8 cellular contexts compared by ENCODE assay signal in genomic region chr1:155245163-155245524, GRCh38. TPM values are rescaled to one million over a fixed set of nuclear protein-coding genes. Genes with fewer than 3 reads are reported as not detected.
DNase-seq lines count a peak whose midpoint lies in the region; ATAC-seq and TF ChIP-seq lines count a peak whose summit lies in the region.

No MANE protein-coding gene starts in this region.

- H3K27me3 ChIP-seq in CD8-positive, alpha-beta T cell (ENCODE audit: insufficient read depth, low read length), result no peaks in the 10 kb centered on the region
- no peaks in the 10 kb centered on the region for H3K27me3 ChIP-seq in endocrine pancreas (ENCODE audit: control insufficient read depth, insufficient read depth, low read length)
- H3K27me3 ChIP-seq in neutrophil, result no peaks in the 10 kb centered on the region

- H3K9ac ChIP-seq in endocrine pancreas (ENCODE audit: control insufficient read depth, insufficient read depth, low read length), result peak overlapping the region; percentile 45

- H3K9me3 ChIP-seq in CD8-positive, alpha-beta T cell (ENCODE audit: low read length), result no peaks in the 10 kb centered on the region
- H3K9me3 ChIP-seq in endocrine pancreas (ENCODE audit: control insufficient read depth, low read length) (no peaks in the 10 kb centered on the region), neutrophil (no peaks in the 10 kb centered on the region)

- peak overlapping the region; percentile 88 for H3K4me3 Mint-ChIP-seq in CD8-positive, alpha-beta T cell

- no peaks in the 10 kb centered on the region for H3K36me3 ChIP-seq in CD8-positive, alpha-beta T cell (ENCODE audit: insufficient read depth, low read length)
- H3K36me3 ChIP-seq in endocrine pancreas (ENCODE audit: control insufficient read depth, insufficient read depth, low read length) (peaks cover 2% of the 10 kb centered on the region), neutrophil (peaks cover under 1% of the 10 kb centered on the region)

- TF ChIP-seq POLR2A in NB4 (IDR thresholded peaks at IDR 0.05; ENCODE audit: extremely low read depth, insufficient read length), result no peak

- peak overlapping the region; percentile 97 for H3K27ac Mint-ChIP-seq in CD8-positive, alpha-beta T cell

- H3K4me3 ChIP-seq in CD8-positive, alpha-beta T cell (ENCODE audit: low read depth, low read length), result peak overlapping the region; percentile 59
- H3K4me3 ChIP-seq in NB4 (ENCODE audit: low read depth, low read length) (peak overlapping the region; percentile 47), endocrine pancreas (ENCODE audit: control insufficient read depth, insufficient read depth, low read length) (peak overlapping the region; percentile 45), neutrophil (ENCODE audit: low read depth in 1 of 2, low read length in 1 of 2) (peak overlapping the region; percentile 92 to 95)

- no peak for TF ChIP-seq CTCF in CD8-positive, alpha-beta T cell (IDR thresholded peaks at IDR 0.05)
- TF ChIP-seq CTCF in NB4 (IDR thresholded peaks at IDR 0.05; ENCODE audit: low read depth, low read length) (no peak), neutrophil (IDR thresholded peaks at IDR 0.05) (no peak)

- H3K27me3 Mint-ChIP-seq in CD8-positive, alpha-beta T cell (ENCODE audit: low read depth), result peaks cover 2% of the 10 kb centered on the region

- H3K9me3 Mint-ChIP-seq in CD8-positive, alpha-beta T cell, result no peaks in the 10 kb centered on the region

- H3K4me1 ChIP-seq in CD8-positive, alpha-beta T cell (ENCODE audit: insufficient read depth, low read length), result peaks cover 35% of the 10 kb centered on the region
- H3K4me1 ChIP-seq in endocrine pancreas (ENCODE audit: control insufficient read depth, insufficient read depth, low read length), result no peaks in the 10 kb centered on the region
- H3K4me1 ChIP-seq in neutrophil (ENCODE audit: control insufficient read depth in 1 of 2, insufficient read depth in 1 of 2, low read depth in 1 of 2, low read length in 1 of 2), result peaks cover 47 to 52% of the 10 kb centered on the region in 2 experiments

- POLR2A ChIA-PET in CD8-positive, alpha-beta T cell (lab: Charles Lee), result interaction anchor here (0.8 to 2.7 kb wide), 9 partner anchors 10 to 270 kb away, joined by 3 to 18 read pairs (median 3); partner anchors contain the start of genes ENTREP3, FDPS and SCAMP3

- CTCF ChIA-PET in CD8-positive, alpha-beta T cell (lab: Charles Lee), result interaction anchor here (0.7 to 4.2 kb wide), 3 partner anchors 38 to 347 kb away, joined by 3 to 25 read pairs (median 3); partner anchors contain the start of genes MTX1 and THBS3

- intact Hi-C loops in CD8-positive, alpha-beta T cell (cut with DNase I, micrococcal nuclease), result loop anchor here in 1 of 2 experiments (2.0 kb wide), 1 partner anchor 38 kb away; the partner anchor contains the start of gene THBS3

- H3K27ac ChIP-seq in CD8-positive, alpha-beta T cell (ENCODE audit: low read depth, low read length), result peak overlapping the region; percentile 71
- H3K27ac ChIP-seq in neutrophil, result peak overlapping the region; percentile 86

- ATAC-seq in CD8-positive, alpha-beta T cell, result no peak
- ATAC-seq in HG02642 (IDR thresholded peaks at IDR 0.05; ENCODE audit: poor library complexity, unreplicated experiment), result no peak

- H3K36me3 Mint-ChIP-seq in CD8-positive, alpha-beta T cell, result peaks cover 2% of the 10 kb centered on the region

- DNase-seq in CD8-positive, alpha-beta T cell, result no peak
- DNase-seq in NB4 (ENCODE audit: low read depth) (no peak), dedifferentiated amniotic fluid mesenchymal stem cell (ENCODE audit: extremely low spot score) (no peak)
- DNase-seq in stimulated activated CD4-positive, alpha-beta T cell treated with anti-CD3 and anti-CD28 coated beads, Interleukin-2, amount 100 ng/mL, for 24 hours, result no peak
- DNase-seq in activated CD4-positive, alpha-beta T cell treated with anti-CD3 and anti-CD28 coated beads, Interleukin-2, amount 50 U/mL, for 1 hour, result no peak

- H3K4me1 Mint-ChIP-seq in CD8-positive, alpha-beta T cell (ENCODE audit: low read depth), result peaks cover 41% of the 10 kb centered on the region

RNA-seq across cellular contexts. Expression of gene ENTREP3, which starts 10.1 kb away (rescaled TPM):
- 1 to 10 TPM; 8.1 to 8.7 TPM for total RNA-seq in CD8-positive, alpha-beta T cell

RNA-seq across cellular contexts. Expression of gene SCAMP3, which starts 17.0 kb away (rescaled TPM):
- 10 to 100 TPM; 47.5 to 48.5 TPM for total RNA-seq in CD8-positive, alpha-beta T cell

RNA-seq across cellular contexts. Expression of gene CLK2, which starts 28.2 kb away (rescaled TPM):
- 10 to 100 TPM; 48.6 to 54.4 TPM for total RNA-seq in CD8-positive, alpha-beta T cell

RNA-seq across cellular contexts. Expression of gene HCN3, which starts 32.1 kb away (rescaled TPM):
- total RNA-seq in CD8-positive, alpha-beta T cell, result 1 to 10 TPM; 1.3 TPM

RNA-seq across cellular contexts. Expression of gene MTX1, which starts 36.6 kb away (rescaled TPM):
- total RNA-seq in CD8-positive, alpha-beta T cell, result 10 to 100 TPM; 24.4 to 25.8 TPM
